Comparison of ENCODE assay signal across 11 cellular contexts in genomic region chr4:4880492-4880891, GRCh38. TPM values are rescaled to one million over a fixed set of nuclear protein-coding genes. Genes with fewer than 3 reads are reported as not detected.
A peak's percentile ranks its signal among the peaks of the same experiment; 100 is the strongest.
DNase-seq lines count a peak whose midpoint lies in the region; ATAC-seq and TF ChIP-seq lines count a peak whose summit lies in the region.
"Had no signal": no experiment of that assay in that cellular context is flagged by ENCODE, and none has a peak within 500 bp of the region (broad histone marks: within the 10 kb centered on the region; RNA-seq: fewer than 3 reads in every experiment).

No MANE protein-coding gene starts in this region.

- no peaks in the 10 kb centered on the region for H3K9me3 ChIP-seq in HCT116 (ENCODE audit: control insufficient read depth in 1 of 2, insufficient read depth in 1 of 2, low read depth in 1 of 2, low read length in 2 of 2)
- H3K9me3 ChIP-seq in adipocyte (ENCODE audit: control insufficient read depth, low read length) = no peaks in the 10 kb centered on the region
- no peaks in the 10 kb centered on the region for H3K9me3 ChIP-seq in hepatocyte (ENCODE audit: low read depth)

- H3K27ac ChIP-seq in C4-2B = no peak overlapping the region
- H3K27ac ChIP-seq in HCT116 (ENCODE audit: low read depth, low read length) = no peak overlapping the region
- no peak overlapping the region for H3K27ac ChIP-seq in hepatocyte

- no peak overlapping the region for H3K4me3 ChIP-seq in HCT116 (replicated peaks in 1 of 2; ENCODE audit: low read depth in 1 of 2, low read length in 2 of 2)
- H3K4me3 ChIP-seq in adipocyte (ENCODE audit: low read length) = no peak overlapping the region
- H3K4me3 ChIP-seq in hepatocyte = no peak overlapping the region

- no peaks in the 10 kb centered on the region for H3K79me2 ChIP-seq in HCT116 (ENCODE audit: insufficient read depth, low read length)
- H3K79me2 ChIP-seq in hepatocyte = no peaks in the 10 kb centered on the region

- POLR2A ChIA-PET in HCT116 (lab: Charles Lee) = no interaction called here

- H4K20me1 ChIP-seq in HCT116 (ENCODE audit: insufficient read depth) (no peaks in the 10 kb centered on the region), hepatocyte (ENCODE audit: insufficient read depth, poor library complexity, severe bottlenecking) (no peaks in the 10 kb centered on the region)

- H3K9me2 ChIP-seq in HCT116 (ENCODE audit: insufficient read depth) = no peaks in the 10 kb centered on the region
- no peaks in the 10 kb centered on the region for H3K9me2 ChIP-seq in hepatocyte (replicated peaks; ENCODE audit: insufficient read depth)

- DNase-seq in HCT116 (ENCODE audit: low read depth, low spot score) (no peak), adipocyte (ENCODE audit: low read depth) (peak; percentile 45), hepatocyte (ENCODE audit: low spot score) (no peak), NCI-H345 treated with DMSO at 0.1 percent for 48 hours (lab: John Stamatoyannopoulos, UW; ENCODE audit: unreplicated experiment) (no peak), NCI-H2196 treated with DMSO at 0.1 percent for 48 hours (lab: John Stamatoyannopoulos, UW; ENCODE audit: unreplicated experiment) (no peak)
- DNase-seq in stimulated activated CD4-positive, alpha-beta T cell treated with anti-CD3 and anti-CD28 coated beads, Interleukin-2, amount 100 ng/mL, for 24 hours = no peak
- DNase-seq: aorta, NCI-H526 treated with DMSO at 0.1 percent for 48 hours, substantia nigra had no signal

- H3K36me3 ChIP-seq in HCT116 (ENCODE audit: control insufficient read depth in 1 of 2, insufficient read depth in 2 of 2, low read length in 2 of 2) (no peaks in the 10 kb centered on the region), adipocyte (ENCODE audit: control insufficient read depth, insufficient read depth, low read length, severe bottlenecking) (no peaks in the 10 kb centered on the region), hepatocyte (replicated peaks; ENCODE audit: insufficient read depth, low read depth) (no peaks in the 10 kb centered on the region)

- CTCF ChIA-PET in HCT116 (lab: Charles Lee) = interaction anchor here (1.7 to 1.9 kb wide), 2 partner anchors 203 to 392 kb away, joined by 4 to 6 read pairs; no protein-coding TSS in a partner anchor

- peaks cover 0 to 11% of the 10 kb centered on the region in 2 experiments; a peak in 1 of 4 replicates for H3K4me1 ChIP-seq in HCT116 (ENCODE audit: control insufficient read depth in 1 of 2, insufficient read depth in 2 of 2, low read length in 2 of 2)
- H3K4me1 ChIP-seq in adipocyte (ENCODE audit: control insufficient read depth, insufficient read depth, low read length) = peaks cover 29% of the 10 kb centered on the region
- no peaks in the 10 kb centered on the region for H3K4me1 ChIP-seq in hepatocyte (ENCODE audit: insufficient read depth)

- TF ChIP-seq POLR2A in HCT116 (IDR thresholded peaks at IDR 0.05; ENCODE audit: borderline replicate concordance, extremely low read depth, insufficient read depth, insufficient read length) = no peak

- BruUV-seq in HCT116 (replicated peaks; lab: Mats Ljungman, UMichigan) = no TSS peak

- H2AFZ ChIP-seq in HCT116 (ENCODE audit: low read depth, low read length, poor library complexity, severe bottlenecking) = peak overlapping the region; percentile 22
- no peak overlapping the region for H2AFZ ChIP-seq in hepatocyte

- TF ChIP-seq RAD21 in HCT116 (IDR thresholded peaks at IDR 0.05; ENCODE audit: low read depth) = peak; percentile 75

- 73% methylated on average over 2 of the region's 2 CpGs for WGBS in hepatocyte (ENCODE audit: low lambda C conversion rate, missing lambda C conversion rate)

- RAD21 ChIA-PET in HCT116 (lab: Charles Lee; ENCODE audit: low non-redundant PET in 1 of 2, low total read pairs in 2 of 2, uncharacterized antibody in 2 of 2, unreplicated experiment in 2 of 2) = no interaction called here

- H3K4me2 ChIP-seq in HCT116 (ENCODE audit: low read length) (no peak overlapping the region), hepatocyte (no peak overlapping the region)

- H3K9ac ChIP-seq in HCT116 (ENCODE audit: low read length) (no peak overlapping the region), adipocyte (ENCODE audit: low read length) (peak overlapping the region; percentile 77)

- intact Hi-C loops in HCT116 (cut with micrococcal nuclease) = loop anchor here (1.0 kb wide), 2 partner anchors 202 to 392 kb away; no protein-coding TSS in a partner anchor

- H3K27me3 ChIP-seq in HCT116 (ENCODE audit: insufficient read depth, low read length) = no peaks in the 10 kb centered on the region
- peaks cover 3% of the 10 kb centered on the region for H3K27me3 ChIP-seq in adipocyte (replicated peaks; ENCODE audit: control insufficient read depth, insufficient read depth, low read length)
- peaks cover 3% of the 10 kb centered on the region for H3K27me3 ChIP-seq in hepatocyte

- TF ChIP-seq CTCF in C4-2B (conservative IDR thresholded peaks at IDR 0.05) = peak; percentile 56
- peak; percentile 52 to 81 (median 57) for TF ChIP-seq CTCF in HCT116 (IDR thresholded peaks at IDR 0.05 in 2 of 3, conservative IDR thresholded peaks at IDR 0.05 in 1 of 3; ENCODE audit: borderline replicate concordance in 1 of 3, insufficient read depth in 1 of 3, low read depth in 2 of 3, low read length in 2 of 3)
- TF ChIP-seq CTCF in hepatocyte (IDR thresholded peaks at IDR 0.05; ENCODE audit: poor library complexity) = peak; percentile 44

- ATAC-seq in HCT116 (peak; percentile 54; the same call in 1 of the 2 replicates), HG03442 (IDR thresholded peaks at IDR 0.05; ENCODE audit: unreplicated experiment) (no peak)

TF ChIP-seq in HCT116, 20 proteins besides CTCF, POLR2A, EP300 and RAD21:
- no peak for TF ChIP-seq ZFX (IDR thresholded peaks at IDR 0.05)
- TF ChIP-seq, protein P1, sequence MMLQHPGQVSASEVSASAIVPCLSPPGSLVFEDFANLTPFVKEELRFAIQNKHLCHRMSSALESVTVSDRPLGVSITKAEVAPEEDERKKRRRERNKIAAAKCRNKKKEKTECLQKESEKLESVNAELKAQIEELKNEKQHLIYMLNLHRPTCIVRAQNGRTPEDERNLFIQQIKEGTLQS (IDR thresholded peaks at IDR 0.05) = no peak
- TF ChIP-seq EZH2phosphoT487 (IDR thresholded peaks at IDR 0.05; ENCODE audit: borderline replicate concordance) = no peak
- no peak for TF ChIP-seq FOSL1 (IDR thresholded peaks at IDR 0.05; ENCODE audit: low read depth)
- no peak for TF ChIP-seq ZNF274 (IDR thresholded peaks at IDR 0.05; ENCODE audit: low read depth, low read length)
- no peak for TF ChIP-seq YY1 (IDR thresholded peaks at IDR 0.05; ENCODE audit: extremely low read depth, insufficient replicate concordance, low read depth, low read length)
- TF ChIP-seq SIN3A (IDR thresholded peaks at IDR 0.05; ENCODE audit: low read depth) = no peak

RNA-seq across cellular contexts. Expression of gene MSX1, which starts 21.0 kb away (rescaled TPM):
- total RNA-seq in HCT116 (2021; ENCODE audit: unreplicated experiment) (59.9 TPM), hepatocyte (25.4 and 25.7 TPM in 2 replicates)
- 36.3 and 38.1 TPM in 2 replicates for polyA plus RNA-seq in HCT116 (2012)
- 22.9 and 30.4 TPM in 2 replicates for polyA plus RNA-seq in hepatocyte
